Comparison of ENCODE assay signal across 11 cellular contexts in genomic region chr3:193843447-193844301, GRCh38.
A peak's percentile ranks its signal among the peaks of the same experiment; 100 is the strongest.
DNase-seq lines count a peak whose midpoint lies in the region; ATAC-seq, FAIRE-seq and TF ChIP-seq lines count a peak whose summit lies in the region.
"Had no signal": no experiment of that assay in that cellular context is flagged by ENCODE, and none has a peak within 500 bp of the region (broad histone marks: within the 10 kb centered on the region; RNA-seq: fewer than 3 reads in every experiment).

No MANE protein-coding gene starts in this region.

- ATAC-seq in GM18907 (IDR thresholded peaks at IDR 0.05; ENCODE audit: unreplicated experiment) = peak; percentile 70
- peak; percentile 39 for ATAC-seq in HG02973 (IDR thresholded peaks at IDR 0.05; ENCODE audit: unreplicated experiment)
- peak; percentile 56 for ATAC-seq in GM12878

- no peaks in the 10 kb centered on the region for H3K4me1 Mint-ChIP-seq in activated naive CD4-positive, alpha-beta T cell treated with anti-CD3 and anti-CD28 coated beads, Interleukin-2, amount 10 ng/mL, durations not matched to agents 7 days and 5 days

- WGBS in GM12878 (ENCODE audit: insufficient coverage, insufficient replicate concordance, low lambda C conversion rate, missing lambda C conversion rate) = 68% methylated on average over 5 of the region's 5 CpGs
- 90% methylated on average over 5 of the region's 5 CpGs for WGBS in smooth muscle cell (ENCODE audit: low lambda C conversion rate)

- no peaks in the 10 kb centered on the region for H4K20me1 ChIP-seq in GM12878 (ENCODE audit: control insufficient read depth, insufficient read depth)
- no peaks in the 10 kb centered on the region for H4K20me1 ChIP-seq in smooth muscle cell (ENCODE audit: low read depth)

- peak; percentile 36 for DNase-seq in GM12878 (ENCODE audit: low read depth, low spot score)
- no peak for DNase-seq in activated naive CD4-positive, alpha-beta T cell treated with anti-CD3 and anti-CD28 coated beads, Interleukin-2, amount 10 ng/mL, durations not matched to agents 7 days and 5 days
- DNase-seq in smooth muscle cell (lab: John Stamatoyannopoulos, UW; ENCODE audit: unreplicated experiment) = no peak
- DNase-seq in dedifferentiated amniotic fluid mesenchymal stem cell (ENCODE audit: extremely low spot score) = no peak
- no peak for DNase-seq in C1 segment of cervical spinal cord (lab: John Stamatoyannopoulos, UW)
- DNase-seq: activated CD4-positive, alpha-beta T cell treated with anti-CD3 and anti-CD28 coated beads for 4 hours; NCI-H1092; substantia nigra had no signal

- BruUV-seq in GM12878 (replicated peaks; lab: Mats Ljungman, UMichigan) = no TSS peak

- TF ChIP-seq CTCF in GM12878 (IDR thresholded peaks at IDR 0.05 in 2 of 3, conservative IDR thresholded peaks at IDR 0.05 in 1 of 3; ENCODE audit: control insufficient read depth in 2 of 3, extremely low read depth in 1 of 3, insufficient read depth in 1 of 3, low read depth in 3 of 3, low read length in 3 of 3) = no peak
- no peak for TF ChIP-seq CTCF in smooth muscle cell (IDR thresholded peaks at IDR 0.05; ENCODE audit: borderline replicate concordance, insufficient read depth, poor library complexity, severe bottlenecking)

- intact Hi-C loops in GM12878 (cut with micrococcal nuclease; ENCODE audit: unreplicated experiment) = no loop called here

- no peak overlapping the region for H3K27ac Mint-ChIP-seq in activated naive CD4-positive, alpha-beta T cell treated with anti-CD3 and anti-CD28 coated beads, Interleukin-2, amount 10 ng/mL, durations not matched to agents 7 days and 5 days

- no peaks in the 10 kb centered on the region for H3K27me3 ChIP-seq in GM12878 (replicated peaks in 1 of 2; ENCODE audit: control insufficient read depth in 2 of 2, insufficient read depth in 2 of 2, low read length in 1 of 2)
- no peaks in the 10 kb centered on the region for H3K27me3 ChIP-seq in mucosa of stomach (ENCODE audit: control insufficient read depth, insufficient read depth, low read length)
- no peaks in the 10 kb centered on the region for H3K27me3 ChIP-seq in smooth muscle cell (ENCODE audit: low read depth)

- TF ChIP-seq RAD21 in GM12878 (IDR thresholded peaks at IDR 0.05; ENCODE audit: insufficient read depth, low read depth, low read length) = no peak

- no peaks in the 10 kb centered on the region for H3K36me3 Mint-ChIP-seq in activated naive CD4-positive, alpha-beta T cell treated with anti-CD3 and anti-CD28 coated beads, Interleukin-2, amount 10 ng/mL, durations not matched to agents 7 days and 5 days

- POLR2A ChIA-PET in GM12878 (lab: Charles Lee) = interaction anchor here (0.6 kb wide), 1 partner anchor 40 kb away, joined by 5 read pairs; no protein-coding TSS in a partner anchor

- no peaks in the 10 kb centered on the region for H3K36me3 ChIP-seq in GM12878 (ENCODE audit: control insufficient read depth in 2 of 2, insufficient read depth in 2 of 2, low read length in 1 of 2)
- H3K36me3 ChIP-seq in mucosa of stomach (ENCODE audit: control insufficient read depth, insufficient read depth, low read length) = no peaks in the 10 kb centered on the region
- H3K36me3 ChIP-seq in smooth muscle cell (ENCODE audit: low read depth) = no peaks in the 10 kb centered on the region

- SMC1A ChIA-PET in GM12878 (lab: Charles Lee; ENCODE audit: uncharacterized antibody, unreplicated experiment) = interaction anchor here (0.7 to 1.1 kb wide), 2 partner anchors 204 to 1713 kb away, joined by 3 read pairs; no protein-coding TSS in a partner anchor

- RAD21 ChIA-PET in GM12878 (lab: Charles Lee; ENCODE audit: unreplicated experiment) = interaction anchor here (1.5 kb wide), 1 partner anchor 9 kb away, joined by 5 read pairs; no protein-coding TSS in a partner anchor

- no peak for FAIRE-seq in GM12878 (lab: Jason Lieb, UNC)

- no peak for TF ChIP-seq EP300 in GM12878 (IDR thresholded peaks at IDR 0.05; ENCODE audit: borderline replicate concordance in 1 of 2, control insufficient read depth in 1 of 2, low read depth in 2 of 2, low read length in 2 of 2)

- H3K4me1 ChIP-seq in GM12878 (ENCODE audit: control insufficient read depth, insufficient read depth, low read length) = peaks cover 11% of the 10 kb centered on the region
- H3K4me1 ChIP-seq in mucosa of stomach (ENCODE audit: control insufficient read depth, insufficient read depth, low read length) = peaks cover 77% of the 10 kb centered on the region
- no peaks in the 10 kb centered on the region for H3K4me1 ChIP-seq in smooth muscle cell (ENCODE audit: low read depth)

- H3K9ac ChIP-seq in GM12878 (ENCODE audit: control insufficient read depth, insufficient read depth, low read length) = no peak overlapping the region
- peak overlapping the region; percentile 70 for H3K9ac ChIP-seq in mucosa of stomach (ENCODE audit: low read length)
- no peak overlapping the region for H3K9ac ChIP-seq in smooth muscle cell (ENCODE audit: low read depth)

- no peak overlapping the region for H3K4me3 ChIP-seq in GM12878
- H3K4me3 ChIP-seq in mucosa of stomach (ENCODE audit: low read length) = peak overlapping the region; percentile 10
- no peak overlapping the region for H3K4me3 ChIP-seq in smooth muscle cell

- H3K79me2 ChIP-seq in GM12878 (ENCODE audit: control insufficient read depth, insufficient read depth, low read length) (no peaks in the 10 kb centered on the region), smooth muscle cell (ENCODE audit: low read depth) (no peaks in the 10 kb centered on the region)

- no peak for TF ChIP-seq POLR2A in GM12878 (IDR thresholded peaks at IDR 0.05; ENCODE audit: low read depth, low read length)

- in situ Hi-C loops in GM12878 (cut with MboI) = no loop called here

- H3K4me3 Mint-ChIP-seq in activated naive CD4-positive, alpha-beta T cell treated with anti-CD3 and anti-CD28 coated beads, Interleukin-2, amount 10 ng/mL, durations not matched to agents 7 days and 5 days = no peak overlapping the region

- H3K4me2 ChIP-seq in GM12878 (ENCODE audit: control insufficient read depth, insufficient read depth) (no peak overlapping the region), smooth muscle cell (no peak overlapping the region)

- no peaks in the 10 kb centered on the region for H3F3A ChIP-seq in smooth muscle cell (ENCODE audit: low read depth)

- peaks cover 62% of the 10 kb centered on the region for H3K27me3 Mint-ChIP-seq in activated naive CD4-positive, alpha-beta T cell treated with anti-CD3 and anti-CD28 coated beads, Interleukin-2, amount 10 ng/mL, durations not matched to agents 7 days and 5 days

- H2AFZ ChIP-seq in GM12878 (ENCODE audit: control insufficient read depth, low read depth, low read length) (no peak overlapping the region), smooth muscle cell (ENCODE audit: low read depth) (no peak overlapping the region)

- CTCF ChIA-PET in GM12878 (lab: Yijun Ruan, JAX) = interaction anchor here (0.6 to 1.6 kb wide), 3 partner anchors 128 to 180 kb away, joined by 3 to 4 read pairs (median 3); no protein-coding TSS in a partner anchor
- CTCF ChIA-PET in activated naive CD4-positive, alpha-beta T cell treated with anti-CD3 and anti-CD28 coated beads, Interleukin-2, amount 10 ng/mL, durations not matched to agents 7 days and 5 days (lab: Charles Lee) = no interaction called here

- peaks cover 2% of the 10 kb centered on the region; the same call in 1 of the 3 replicates for H3K9me3 ChIP-seq in GM12878 (replicated peaks; ENCODE audit: control insufficient read depth, insufficient read depth, low read length)
- no peaks in the 10 kb centered on the region for H3K9me3 ChIP-seq in mucosa of stomach (ENCODE audit: control insufficient read depth, low read length)
- no peaks in the 10 kb centered on the region for H3K9me3 ChIP-seq in smooth muscle cell (replicated peaks; ENCODE audit: low read depth)

- H3K27ac ChIP-seq in GM12878 (ENCODE audit: control insufficient read depth, insufficient read depth) (no peak overlapping the region), smooth muscle cell (ENCODE audit: low read depth) (no peak overlapping the region)

- H3K9me3 Mint-ChIP-seq in activated naive CD4-positive, alpha-beta T cell treated with anti-CD3 and anti-CD28 coated beads, Interleukin-2, amount 10 ng/mL, durations not matched to agents 7 days and 5 days = no peaks in the 10 kb centered on the region

TF ChIP-seq in GM12878, 131 proteins besides CTCF, POLR2A, EP300 and RAD21 (continues in another document):
- TF ChIP-seq TCF7 (IDR thresholded peaks at IDR 0.05; ENCODE audit: borderline replicate concordance) (no peak), IRF4 (IDR thresholded peaks at IDR 0.05; ENCODE audit: low read depth, low read length) (no peak), CBX5 (IDR thresholded peaks at IDR 0.05; ENCODE audit: low read depth) (no peak), MTA2 (IDR thresholded peaks at IDR 0.05; ENCODE audit: low read depth) (no peak), CHD1 (IDR thresholded peaks at IDR 0.05; ENCODE audit: low read depth, low read length) (no peak), MTA3 (IDR thresholded peaks at IDR 0.05; ENCODE audit: borderline replicate concordance, low read length) (no peak), LARP7 (IDR thresholded peaks at IDR 0.05) (no peak), RUNX3 (IDR thresholded peaks at IDR 0.05; ENCODE audit: low read length) (no peak), FOXK2 (IDR thresholded peaks at IDR 0.05) (no peak)
